Comparison of ENCODE assay signal across 8 cellular contexts in the genomic region with DNA sequence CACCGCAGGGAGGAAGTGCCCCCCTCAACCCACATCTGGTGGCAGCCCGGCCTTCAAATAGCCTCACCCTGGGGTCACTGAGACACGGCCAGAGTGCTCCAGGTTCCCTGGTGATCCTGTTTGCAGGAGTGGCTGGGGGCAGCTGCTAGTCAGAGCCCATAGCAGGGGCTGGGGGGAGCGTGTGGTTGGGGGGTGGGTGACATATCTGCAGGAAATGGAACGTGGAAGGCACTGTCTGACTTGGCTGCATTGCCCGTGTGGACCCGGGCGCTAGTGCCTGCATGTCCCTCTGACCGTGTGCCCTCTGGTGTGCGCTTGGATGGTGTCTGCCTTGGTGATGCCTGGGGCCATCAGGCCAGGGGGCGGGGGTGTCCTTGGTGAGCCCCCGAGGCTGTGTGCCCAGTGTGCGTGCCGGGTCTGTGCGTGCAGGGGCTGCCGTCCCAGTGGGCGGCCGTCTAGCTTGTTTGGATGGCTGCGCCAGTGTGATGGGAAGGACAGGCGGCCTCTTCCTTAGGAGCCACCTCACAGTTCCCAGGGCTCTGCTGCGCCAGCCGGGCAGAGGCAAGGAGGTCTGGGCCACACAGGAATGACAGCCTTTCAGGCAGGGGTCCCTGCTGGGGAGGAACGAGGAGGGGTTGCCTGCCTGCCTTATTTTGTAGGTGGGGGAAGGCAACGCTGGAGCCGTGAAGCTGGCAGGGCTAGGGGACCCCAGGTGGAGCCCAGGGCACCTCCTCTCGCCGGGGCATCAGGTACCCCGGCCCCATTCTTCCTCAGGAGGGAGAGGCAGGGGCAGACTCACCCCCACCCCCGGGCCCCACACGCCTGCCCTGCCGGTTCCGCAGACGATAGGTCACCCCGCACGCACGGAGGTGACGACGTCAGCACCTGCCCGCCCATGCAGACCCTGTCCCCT. TPM values are rescaled to one million over a fixed set of nuclear protein-coding genes. Genes with fewer than 3 reads are reported as not detected.
DNase-seq lines count a peak whose midpoint lies in the region; ATAC-seq and TF ChIP-seq lines count a peak whose summit lies in the region.

No MANE protein-coding gene starts in this region.

- peaks cover 12 to 25% (median 20%) of the 10 kb centered on the region in 3 donors for H3K4me1 ChIP-seq in esophagus squamous epithelium

- in situ Hi-C loops in GM13976 (cut with MboI; ENCODE audit: low sequenced_read_pairs, unreplicated experiment): loop anchor here (10.0 kb wide), 1 partner anchor 254 kb away; no protein-coding TSS in a partner anchor

- intact Hi-C loops in esophagus squamous epithelium (cut with DNase I): no loop called here

- DNase-seq in GM13976 (ENCODE audit: low spot score): peak; percentile 47
- no peak for DNase-seq in SK-N-MC (ENCODE audit: low read depth, low spot score)
- no peak for DNase-seq in esophagus squamous epithelium (lab: John Stamatoyannopoulos, UW)
- DNase-seq in osteocyte (ENCODE audit: extremely low spot score, unreplicated experiment): no peak
- no peak for DNase-seq in stimulated activated CD4-positive, alpha-beta T cell treated with anti-CD3 and anti-CD28 coated beads, Interleukin-4, amount 100 ng/mL, for 24 hours
- DNase-seq in stimulated activated CD4-positive, alpha-beta T cell treated with anti-CD3 and anti-CD28 coated beads, Interleukin-15, amount 100 ng/mL, for 24 hours: no peak
- DNase-seq in activated CD8-positive, alpha-beta memory T cell treated with anti-CD3 and anti-CD28 coated beads, Interleukin-2, amount 50 U/mL, for 48 hours: no peak

- no peak for ATAC-seq in HG03039 (IDR thresholded peaks at IDR 0.05; ENCODE audit: unreplicated experiment)

- H3K9me3 Mint-ChIP-seq in osteocyte (ENCODE audit: unreplicated experiment): no peaks in the 10 kb centered on the region

- peaks cover 0 to 52% (median 2%) of the 10 kb centered on the region in 4 donors for H3K27me3 ChIP-seq in esophagus squamous epithelium

- H3K36me3 ChIP-seq in SK-N-MC (ENCODE audit: insufficient read depth, low read length) (no peaks in the 10 kb centered on the region), esophagus squamous epithelium (peaks cover 0 to 14% (median 4%) of the 10 kb centered on the region in 3 donors)

- no peak overlapping the region for H3K27ac ChIP-seq in SK-N-MC
- no peak overlapping the region for H3K27ac ChIP-seq in esophagus squamous epithelium

- WGBS in esophagus squamous epithelium, 2 donors: 0 to 7% methylated on average over 2 to 18 of the region's 39 CpGs

- peak overlapping the region; percentile 67 for H3K4me3 Mint-ChIP-seq in osteocyte (ENCODE audit: unreplicated experiment)

- no peaks in the 10 kb centered on the region for H3K36me3 Mint-ChIP-seq in osteocyte (ENCODE audit: unreplicated experiment)

- no peak for TF ChIP-seq CTCF in GM13976 (IDR thresholded peaks at IDR 0.05; ENCODE audit: borderline replicate concordance, control extremely low read depth, extremely low read depth, insufficient read depth, missing control alignments)
- no peak for TF ChIP-seq CTCF in esophagus squamous epithelium (IDR thresholded peaks at IDR 0.05)
- no peak for TF ChIP-seq CTCF in osteocyte (IDR thresholded peaks at IDR 0.05)

- H3K27ac Mint-ChIP-seq in osteocyte (ENCODE audit: unreplicated experiment): no peak overlapping the region

- H3K4me1 Mint-ChIP-seq in osteocyte (ENCODE audit: unreplicated experiment): peaks cover 11% of the 10 kb centered on the region

- H3K9ac ChIP-seq in SK-N-MC (ENCODE audit: insufficient read length): no peak overlapping the region

- H3K9me3 ChIP-seq in SK-N-MC (ENCODE audit: low read depth, low read length) (no peaks in the 10 kb centered on the region), esophagus squamous epithelium (no peaks in the 10 kb centered on the region)

- H3K4me3 ChIP-seq in SK-N-MC: peak overlapping the region; percentile 28; the same call in 1 of the 2 replicates
- peak overlapping the region; percentile 12 to 58 (median 27) for H3K4me3 ChIP-seq in esophagus squamous epithelium

- H3K27me3 Mint-ChIP-seq in osteocyte (ENCODE audit: unreplicated experiment): no peaks in the 10 kb centered on the region

- TF ChIP-seq POLR2A in esophagus squamous epithelium (IDR thresholded peaks at IDR 0.05): no peak

RNA-seq across cellular contexts. Expression of a gene that starts 0.6 kb away (rescaled TPM):
- total RNA-seq in esophagus squamous epithelium: 10 to 100 TPM; 19.9 to 62.1 (median 27.8) TPM
- 10.5 and 13.1 TPM in 2 replicates for total RNA-seq in osteocyte

RNA-seq across cellular contexts. Expression of a gene that starts 14.7 kb away (rescaled TPM):
- 10 to 100 TPM; 12.9 to 46.0 (median 18.0) TPM for total RNA-seq in esophagus squamous epithelium
- total RNA-seq in osteocyte: 17.3 and 19.9 TPM in 2 replicates
